8 cellular contexts compared by ENCODE assay signal in the genomic region with DNA sequence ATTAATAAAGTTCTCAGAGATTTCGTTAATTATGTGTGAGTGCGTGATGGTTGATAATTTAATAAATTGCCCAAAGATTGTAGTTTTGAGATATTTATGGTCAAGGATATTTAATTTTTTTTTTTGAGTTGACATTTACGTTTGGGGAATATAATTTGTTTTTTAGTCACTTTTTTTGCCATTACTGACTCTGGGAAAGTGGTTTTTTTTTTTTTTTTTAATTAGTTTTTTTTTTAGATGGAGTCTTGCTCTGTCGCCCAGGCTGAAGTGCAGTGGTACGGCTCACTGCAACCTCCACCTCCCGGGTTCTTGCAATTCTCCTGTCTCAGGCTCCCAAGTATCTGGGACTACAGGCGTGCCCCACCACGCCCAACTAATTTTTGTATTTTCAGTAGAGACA. TPM values are rescaled to one million over a fixed set of nuclear protein-coding genes. Genes with fewer than 3 reads are reported as not detected.
DNase-seq lines count a peak whose midpoint lies in the region; ATAC-seq and TF ChIP-seq lines count a peak whose summit lies in the region.

No MANE protein-coding gene starts in this region.

- CTCF ChIA-PET in activated CD8-positive, alpha-beta memory T cell treated with anti-CD3 and anti-CD28 coated beads, Interleukin-2, amount 10 ng/mL, durations not matched to agents 7 days and 5 days (lab: Charles Lee): no interaction called here

- H3K27ac Mint-ChIP-seq in activated CD8-positive, alpha-beta memory T cell treated with anti-CD3 and anti-CD28 coated beads, Interleukin-2, amount 10 ng/mL, durations not matched to agents 7 days and 5 days: peak overlapping the region; percentile 99

- H3K27me3 ChIP-seq in fibroblast of lung (ENCODE audit: control insufficient read depth, insufficient read depth, low read length): no peaks in the 10 kb centered on the region
- no peaks in the 10 kb centered on the region for H3K27me3 ChIP-seq in smooth muscle cell (ENCODE audit: low read depth)

- peak overlapping the region; percentile 83 to 99 (median 90) for H3K4me3 ChIP-seq in fibroblast of lung (replicated peaks in 1 of 4; ENCODE audit: control extremely low read depth in 1 of 4, insufficient read depth in 1 of 4, low read depth in 3 of 4, low read length in 4 of 4)
- peak overlapping the region; percentile 95 for H3K4me3 ChIP-seq in smooth muscle cell

- H3K27ac ChIP-seq in VCaP (peak overlapping the region; percentile 82), fibroblast of lung (ENCODE audit: insufficient read depth, low read length) (no peak overlapping the region), smooth muscle cell (ENCODE audit: low read depth) (no peak overlapping the region)

- H3K4me2 ChIP-seq in fibroblast of lung (ENCODE audit: extremely low read depth, insufficient read depth, low read length): peak overlapping the region; percentile 90
- H3K4me2 ChIP-seq in smooth muscle cell: peak overlapping the region; percentile 90

- H3K36me3 ChIP-seq in fibroblast of lung (ENCODE audit: control insufficient read depth, insufficient read depth, low read length) (peaks cover 4% of the 10 kb centered on the region), smooth muscle cell (ENCODE audit: low read depth) (peaks cover 22% of the 10 kb centered on the region)

- no peaks in the 10 kb centered on the region for H3K9me3 ChIP-seq in fibroblast of lung (ENCODE audit: control insufficient read depth, insufficient read depth, low read depth, low read length)
- H3K9me3 ChIP-seq in smooth muscle cell (replicated peaks; ENCODE audit: low read depth): no peaks in the 10 kb centered on the region

- peaks cover 2% of the 10 kb centered on the region for H3K27me3 Mint-ChIP-seq in activated CD8-positive, alpha-beta memory T cell treated with anti-CD3 and anti-CD28 coated beads, Interleukin-2, amount 10 ng/mL, durations not matched to agents 7 days and 5 days

- no peaks in the 10 kb centered on the region for H3K9me3 Mint-ChIP-seq in activated CD8-positive, alpha-beta memory T cell treated with anti-CD3 and anti-CD28 coated beads, Interleukin-2, amount 10 ng/mL, durations not matched to agents 7 days and 5 days (ENCODE audit: low read depth)

- H3K36me3 Mint-ChIP-seq in activated CD8-positive, alpha-beta memory T cell treated with anti-CD3 and anti-CD28 coated beads, Interleukin-2, amount 10 ng/mL, durations not matched to agents 7 days and 5 days: peaks cover 25% of the 10 kb centered on the region

- H3K9ac ChIP-seq in fibroblast of lung (ENCODE audit: insufficient read depth, low read length): no peak overlapping the region
- peak overlapping the region; percentile 93 for H3K9ac ChIP-seq in smooth muscle cell (ENCODE audit: low read depth)

- 90% methylated on average over 8 of the region's 8 CpGs for WGBS in smooth muscle cell (ENCODE audit: low lambda C conversion rate)

- DNase-seq in activated CD8-positive, alpha-beta memory T cell treated with anti-CD3 and anti-CD28 coated beads, Interleukin-2, amount 10 ng/mL, durations not matched to agents 7 days and 5 days: no peak
- no peak for DNase-seq in activated CD8-positive, alpha-beta memory T cell treated with anti-CD3 and anti-CD28 coated beads, Interleukin-2, amount 50 U/mL, for 48 hours
- DNase-seq in fibroblast of lung (ENCODE audit: low read depth in 2 of 2) (no peak), smooth muscle cell (lab: John Stamatoyannopoulos, UW; ENCODE audit: unreplicated experiment) (no peak), DMS79 (lab: John Stamatoyannopoulos, UW) (no peak), NCI-H187 treated with DMSO at 0.1 percent for 48 hours (lab: John Stamatoyannopoulos, UW) (no peak), hypothalamus (lab: John Stamatoyannopoulos, UW) (no peak)

- H3K4me1 Mint-ChIP-seq in activated CD8-positive, alpha-beta memory T cell treated with anti-CD3 and anti-CD28 coated beads, Interleukin-2, amount 10 ng/mL, durations not matched to agents 7 days and 5 days: peaks cover 29% of the 10 kb centered on the region

- no peaks in the 10 kb centered on the region for H3K4me1 ChIP-seq in fibroblast of lung (ENCODE audit: control insufficient read depth, extremely low read depth, insufficient read depth, low read length)
- H3K4me1 ChIP-seq in smooth muscle cell (ENCODE audit: low read depth): peaks cover 17% of the 10 kb centered on the region

- H3K79me2 ChIP-seq in fibroblast of lung (ENCODE audit: control insufficient read depth, insufficient read depth, low read length) (peaks cover 28% of the 10 kb centered on the region), smooth muscle cell (ENCODE audit: low read depth) (peaks cover 45% of the 10 kb centered on the region)

- H4K20me1 ChIP-seq in fibroblast of lung (ENCODE audit: control insufficient read depth, extremely low read depth, insufficient read depth, low read length): no peaks in the 10 kb centered on the region
- peaks cover 30% of the 10 kb centered on the region for H4K20me1 ChIP-seq in smooth muscle cell (ENCODE audit: low read depth)

- H2AFZ ChIP-seq in fibroblast of lung (ENCODE audit: low read length) (no peak overlapping the region), smooth muscle cell (ENCODE audit: low read depth) (no peak overlapping the region)

- TF ChIP-seq CTCF in VCaP (conservative IDR thresholded peaks at IDR 0.05): no peak
- no peak for TF ChIP-seq CTCF in fibroblast of lung (conservative IDR thresholded peaks at IDR 0.05 in 1 of 2, IDR thresholded peaks at IDR 0.05 in 1 of 2; ENCODE audit: low read depth in 1 of 2, low read length in 2 of 2)
- TF ChIP-seq CTCF in smooth muscle cell (IDR thresholded peaks at IDR 0.05; ENCODE audit: borderline replicate concordance, insufficient read depth, poor library complexity, severe bottlenecking): no peak

- ATAC-seq in activated CD8-positive, alpha-beta memory T cell treated with anti-CD3 and anti-CD28 coated beads, Interleukin-2, amount 10 ng/mL, durations not matched to agents 7 days and 5 days: no peak

- no peaks in the 10 kb centered on the region for H3F3A ChIP-seq in smooth muscle cell (ENCODE audit: low read depth)

- peak overlapping the region; percentile 89 for H3K4me3 Mint-ChIP-seq in activated CD8-positive, alpha-beta memory T cell treated with anti-CD3 and anti-CD28 coated beads, Interleukin-2, amount 10 ng/mL, durations not matched to agents 7 days and 5 days

RNA-seq across cellular contexts. Expression of a gene that starts 1.7 kb away (rescaled TPM):
- total RNA-seq in activated CD8-positive, alpha-beta memory T cell treated with anti-CD3 and anti-CD28 coated beads, Interleukin-2, amount 10 ng/mL, durations not matched to agents 7 days and 5 days: 10 to 100 TPM; 36.0 to 37.9 TPM
- total RNA-seq in fibroblast of lung: 18.5 and 21.3 TPM in 2 replicates
- 10.7 and 13.3 TPM in 2 replicates for polyA plus RNA-seq in fibroblast of lung
- polyA plus RNA-seq in fibroblast of lung (2012): 6.5 and 8.7 TPM in 2 replicates
- polyA minus RNA-seq in fibroblast of lung (ENCODE audit: low replicate concordance): 2.7 and 4.4 TPM in 2 replicates
- total RNA-seq in smooth muscle cell: 32.8 and 35.7 TPM in 2 replicates
- 13.5 and 18.6 TPM in 2 replicates for polyA plus RNA-seq in smooth muscle cell
